8 cellular contexts compared by ENCODE assay signal in the genomic region with DNA sequence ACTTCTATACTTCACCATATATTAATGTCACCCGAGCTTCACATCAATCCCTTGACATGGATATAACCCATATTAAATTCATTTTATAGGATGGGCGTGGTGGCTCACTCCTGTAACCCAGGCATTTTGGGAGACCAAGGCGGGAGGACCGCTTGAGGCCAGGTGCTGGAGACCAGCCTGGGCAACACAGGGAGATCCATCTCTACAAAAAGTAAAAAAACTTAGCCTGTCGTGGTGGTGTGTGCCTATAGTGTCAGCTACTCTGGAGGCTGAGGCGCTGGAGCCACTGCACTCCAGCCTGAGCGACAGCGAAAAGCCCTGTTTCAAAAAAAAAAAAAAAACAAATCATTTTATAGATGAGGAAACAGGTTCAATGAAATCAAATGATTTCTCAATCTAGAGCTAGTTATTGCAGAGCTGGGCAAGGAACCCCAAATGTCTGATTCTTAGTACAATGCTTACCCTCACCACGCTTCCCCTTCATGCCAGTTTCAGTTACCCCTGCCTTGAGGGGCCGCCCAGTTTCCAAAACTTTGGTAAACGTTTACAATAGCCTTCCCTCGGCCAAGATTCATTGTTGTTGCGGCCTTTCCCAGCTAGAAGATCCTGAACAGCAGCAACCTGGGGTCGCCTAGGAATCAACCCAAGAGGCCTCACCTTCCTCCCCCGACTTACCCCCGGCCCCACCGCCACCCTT.
A peak's percentile ranks its signal among the peaks of the same experiment; 100 is the strongest.
DNase-seq lines count a peak whose midpoint lies in the region; ATAC-seq and TF ChIP-seq lines count a peak whose summit lies in the region.

No MANE protein-coding gene starts in this region.

- DNase-seq in fibroblast of pulmonary artery (ENCODE audit: low read depth), result no peak
- DNase-seq in skeletal muscle cell (ENCODE audit: low read depth), result no peak
- DNase-seq in NCI-H2029 treated with DMSO at 0.1 percent for 48 hours (lab: John Stamatoyannopoulos, UW), result no peak
- DNase-seq in hippocampal formation (lab: John Stamatoyannopoulos, UW), result no peak
- no peak for DNase-seq in COR-L47 (lab: John Stamatoyannopoulos, UW)

- no peak for TF ChIP-seq CTCF in fibroblast of pulmonary artery (IDR thresholded peaks at IDR 0.05; ENCODE audit: low read length, missing control alignments)

- H3K4me3 ChIP-seq in fibroblast of pulmonary artery (replicated peaks; ENCODE audit: low read depth, low read length), result peak overlapping the region; percentile 95
- peak overlapping the region; percentile 92 for H3K4me3 ChIP-seq in skeletal muscle cell (ENCODE audit: low read depth, low read length)

- ATAC-seq in GM21515 (IDR thresholded peaks at IDR 0.05; ENCODE audit: unreplicated experiment) (peak; percentile 3), SK-N-SH treated with all-trans-retinoic acid at 6 μM for 48 hours (peak; percentile 20; the same call in 2 of the 3 replicates), GM21390 (IDR thresholded peaks at IDR 0.05; ENCODE audit: unreplicated experiment) (no peak)

TF ChIP-seq in SK-N-SH treated with all-trans-retinoic acid at 6 μM for 48 hours, 23 proteins besides CTCF, POLR2A, EP300 and RAD21:
- no peak for TF ChIP-seq SNAI2 (CRISPR knock-in tag; IDR thresholded peaks at IDR 0.05)
TF ChIP-seq in SK-N-SH treated with all-trans-retinoic acid at 6 μM for 48 hours: peak in this region for 0.
